Comparison of ENCODE assay signal across 10 cellular contexts in genomic region chr18:10826400-10826799, GRCh38.
"Had no signal": no experiment of that assay in that cellular context is flagged by ENCODE, and none has a peak within 500 bp of the region (broad histone marks: within the 10 kb centered on the region; RNA-seq: fewer than 3 reads in every experiment).

No MANE protein-coding gene starts in this region.

- H2AFZ ChIP-seq: GM23248 had no signal

- H3K4me2 ChIP-seq: KMS-11 had no signal

- H3K9me3 ChIP-seq: HAP-1 had no signal

- H3K27ac ChIP-seq: GM23248, HL-60, KMS-11 had no signal

- H3K4me3 ChIP-seq: GM23248, HAP-1 had no signal

- H3K36me3 ChIP-seq: HAP-1 had no signal

- H3K9ac ChIP-seq: GM23248, KMS-11 had no signal

- H3K4me1 ChIP-seq: HAP-1 had no signal

- DNase-seq: GM23248, GOT3, H7, HFFc6, Karpas-422, KBM-7 had no signal

- ATAC-seq: HCT116 had no signal
